Comparison of ENCODE assay signal across 12 cellular contexts in the genomic region with DNA sequence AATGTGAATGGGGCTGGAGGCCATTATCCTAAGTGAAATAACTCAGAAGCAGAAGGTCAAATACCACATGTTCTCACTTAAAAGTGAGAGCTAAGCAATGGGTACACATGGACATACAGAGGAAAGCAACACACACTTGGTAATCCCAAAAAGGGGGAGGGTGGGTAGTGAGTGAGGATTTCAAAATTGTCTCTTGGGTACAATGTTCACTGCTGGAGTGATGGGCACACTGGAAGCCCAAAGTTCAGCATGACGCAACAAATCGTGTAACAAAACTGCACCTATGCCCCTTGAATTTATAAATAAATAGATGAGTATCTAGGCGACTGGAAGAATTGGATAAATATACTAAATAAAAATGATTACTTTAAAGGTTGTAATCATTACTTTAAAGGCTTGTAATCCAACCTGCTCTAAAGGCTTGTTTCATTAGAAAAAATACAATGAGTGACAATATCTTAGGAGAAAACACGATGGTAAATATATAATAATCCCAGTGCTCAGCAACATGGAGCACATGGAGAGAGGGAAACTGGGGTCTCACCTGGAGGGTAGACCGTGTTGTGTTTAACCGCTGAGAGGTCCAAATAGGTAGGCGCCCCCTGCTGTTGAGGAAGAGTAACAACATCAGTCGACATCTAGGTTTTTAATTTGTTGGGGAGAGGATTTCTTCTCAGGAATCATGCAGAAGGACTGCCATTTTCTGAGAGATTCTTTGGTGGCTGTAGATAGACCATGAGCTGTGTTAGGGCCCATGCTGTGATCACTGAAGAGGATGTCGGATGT.
DNase-seq lines count a peak whose midpoint lies in the region; ATAC-seq, FAIRE-seq and TF ChIP-seq lines count a peak whose summit lies in the region.
"Had no signal": no experiment of that assay in that cellular context is flagged by ENCODE, and none has a peak within 500 bp of the region (broad histone marks: within the 10 kb centered on the region; RNA-seq: fewer than 3 reads in every experiment).

No MANE protein-coding gene starts in this region.

- no peak for ATAC-seq in HG03045 (IDR thresholded peaks at IDR 0.05; ENCODE audit: unreplicated experiment)

- DNase-seq in NCI-H146 (lab: John Stamatoyannopoulos, UW) (peak; percentile 3), NCI-H146 treated with DMSO at 0.1 percent for 48 hours (lab: John Stamatoyannopoulos, UW; ENCODE audit: unreplicated experiment) (no peak), LNCaP clone FGC (ENCODE audit: low read depth) (no peak), bronchial epithelial cell (ENCODE audit: low read depth) (no peak), neural crest cell (ENCODE audit: low read depth, low spot score) (peak; percentile 14), ovary (no peak), occipital lobe (lab: John Stamatoyannopoulos, UW) (no peak)
- DNase-seq: MV-4-11 had no signal

- intact Hi-C loops in ovary (cut with DNase I): no loop called here

- no peak for TF ChIP-seq EP300 in ovary (IDR thresholded peaks at IDR 0.05)

- TF ChIP-seq CTCF in LNCaP clone FGC (IDR thresholded peaks at IDR 0.05; ENCODE audit: control insufficient read depth, extremely low read depth, insufficient read depth) (peak; percentile 49), bronchial epithelial cell (IDR thresholded peaks at IDR 0.05; ENCODE audit: insufficient read depth, low read length, severe bottlenecking) (peak; percentile 19), neural crest cell (conservative IDR thresholded peaks at IDR 0.05) (peak; percentile 62), ovary (IDR thresholded peaks at IDR 0.05) (no peak)

- WGBS in ovary, 3 donors: 67 to 72% (median 72%) methylated on average over 9 of the region's 9 CpGs

- no peak overlapping the region for H3K27ac Mint-ChIP-seq in neural crest cell (ENCODE audit: unreplicated experiment)
- H3K27ac Mint-ChIP-seq: dendritic cell treated with granulocyte-macrophage colony-stimulating factor and Interleukin-4, amounts not matched to agents 40 ng/mL and 50 ng/mL, for 4 days had no signal

- peaks cover 3% of the 10 kb centered on the region for H3K4me1 ChIP-seq in ovary (ENCODE audit: insufficient read depth)
- H3K4me1 ChIP-seq: prostate gland had no signal

- H3K36me3 ChIP-seq in bronchial epithelial cell (ENCODE audit: control insufficient read depth, insufficient read depth, low read length) (no peaks in the 10 kb centered on the region), ovary (no peaks in the 10 kb centered on the region)
- H3K36me3 ChIP-seq: prostate gland had no signal

- no peaks in the 10 kb centered on the region for H3K36me3 Mint-ChIP-seq in neural crest cell (ENCODE audit: low read depth)

- no peaks in the 10 kb centered on the region for H3K9me3 Mint-ChIP-seq in neural crest cell
- H3K9me3 Mint-ChIP-seq: dendritic cell treated with granulocyte-macrophage colony-stimulating factor and Interleukin-4, amounts not matched to agents 40 ng/mL and 50 ng/mL, for 4 days had no signal

- no peaks in the 10 kb centered on the region for H3K4me1 Mint-ChIP-seq in neural crest cell

- no peaks in the 10 kb centered on the region for H3K9me3 ChIP-seq in ovary
- H3K9me3 ChIP-seq: prostate gland had no signal

- H3K4me3 Mint-ChIP-seq in neural crest cell: no peak overlapping the region
- H3K4me3 Mint-ChIP-seq: dendritic cell treated with granulocyte-macrophage colony-stimulating factor and Interleukin-4, amounts not matched to agents 40 ng/mL and 50 ng/mL, for 4 days had no signal

- peak overlapping the region in 1 of 2 donors; percentile 43 for H3K27ac ChIP-seq in ovary
- H3K27ac ChIP-seq: prostate gland, SK-N-MC had no signal

- FAIRE-seq in bronchial epithelial cell (lab: Jason Lieb, UNC): no peak

- no peak for TF ChIP-seq POLR2A in ovary (IDR thresholded peaks at IDR 0.05)

- H3K27me3 Mint-ChIP-seq in neural crest cell (ENCODE audit: low read depth): no peaks in the 10 kb centered on the region
- H3K27me3 Mint-ChIP-seq: dendritic cell treated with granulocyte-macrophage colony-stimulating factor and Interleukin-4, amounts not matched to agents 40 ng/mL and 50 ng/mL, for 4 days had no signal

- H3K27me3 ChIP-seq in bronchial epithelial cell (ENCODE audit: control insufficient read depth, insufficient read depth, low read length) (no peaks in the 10 kb centered on the region), ovary (no peaks in the 10 kb centered on the region)

- H3K4me3 ChIP-seq in LNCaP clone FGC (ENCODE audit: low read depth, low read length) (no peak overlapping the region), bronchial epithelial cell (ENCODE audit: low read depth, low read length) (no peak overlapping the region), ovary (no peak overlapping the region)
- H3K4me3 ChIP-seq: prostate gland, SK-N-MC had no signal

Comparison
In these comparisons a context has a peak if more than half of its experiments do, and no peak if none do; other contexts are left out.
1. DNase-seq: peak in NCI-H146 (single experiment) and neural crest cell (single experiment); none in NCI-H146 treated with DMSO at 0.1 percent for 48 hours (single experiment), LNCaP clone FGC (single experiment), bronchial epithelial cell (single experiment), ovary (0 of 5) and occipital lobe (single experiment).
2. CTCF ChIP-seq: peak in LNCaP clone FGC (single experiment), bronchial epithelial cell (single experiment) and neural crest cell (single experiment); none in ovary (0 of 3).